In the genomic region with DNA sequence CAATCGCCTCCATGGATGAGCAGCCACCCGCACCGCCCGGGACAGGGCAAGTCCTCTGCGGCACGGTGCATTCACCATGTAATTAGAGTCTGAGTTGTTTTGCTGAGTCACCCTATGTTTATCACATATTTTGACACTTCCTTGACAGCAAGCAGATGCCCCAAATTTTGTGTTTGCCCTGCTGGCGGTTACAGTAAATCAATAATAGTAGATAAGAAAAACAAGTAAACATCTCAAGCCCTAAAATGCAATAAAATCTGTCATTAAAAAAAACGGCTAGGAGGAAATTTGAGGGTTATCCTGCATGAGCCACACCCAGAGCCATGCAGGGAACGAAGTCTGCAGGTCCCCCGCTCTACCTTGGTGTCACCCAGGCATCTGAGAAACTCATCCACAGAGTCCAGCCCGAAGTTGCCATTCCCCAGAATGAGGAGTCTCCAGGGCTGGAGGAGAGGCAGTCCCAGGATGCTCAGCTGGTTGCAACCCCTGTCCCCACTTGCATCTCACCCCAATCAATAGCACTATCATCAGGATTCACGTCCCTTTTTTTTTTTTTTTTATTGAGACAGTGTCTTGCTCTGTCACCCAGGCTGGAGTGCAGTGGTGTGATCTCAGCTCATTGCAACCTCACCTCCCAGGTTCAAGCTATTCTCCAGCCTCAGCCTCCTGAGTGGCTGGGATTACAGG, we compare ENCODE assay signal across 8 cellular contexts. TPM values are rescaled to one million over a fixed set of nuclear protein-coding genes. Genes with fewer than 3 reads are reported as not detected.
A peak's percentile ranks its signal among the peaks of the same experiment; 100 is the strongest.
DNase-seq lines count a peak whose midpoint lies in the region; ATAC-seq, FAIRE-seq and TF ChIP-seq lines count a peak whose summit lies in the region.

No MANE protein-coding gene starts in this region.

- FAIRE-seq in HTR-8/SVneo (lab: Jason Lieb, UNC) = no peak

- peak overlapping the region; percentile 45 for H3K27ac ChIP-seq in 22Rv1
- H3K27ac ChIP-seq in left ventricle myocardium inferior (replicated peaks) = peak overlapping the region; percentile 13

- TF ChIP-seq CTCF in 22Rv1 (IDR thresholded peaks at IDR 0.05) (no peak), left ventricle myocardium inferior (IDR thresholded peaks at IDR 0.05; ENCODE audit: borderline replicate concordance) (no peak)

- peaks cover 25% of the 10 kb centered on the region for H3K4me1 ChIP-seq in left ventricle myocardium inferior

- peak; percentile 8 for DNase-seq in DMS153 treated with DMSO at 0.1 percent for 48 hours (lab: John Stamatoyannopoulos, UW; ENCODE audit: unreplicated experiment)
- DNase-seq in left ventricle myocardium inferior = no peak
- DNase-seq in GDM1 (lab: John Stamatoyannopoulos, UW) = no peak
- DNase-seq in HTR-8/SVneo (ENCODE audit: insufficient read length, low spot score) = no peak

- no peaks in the 10 kb centered on the region for H3K27me3 ChIP-seq in left ventricle myocardium inferior (ENCODE audit: low read depth)

- intact Hi-C loops in left ventricle myocardium inferior (cut with micrococcal nuclease) = no loop called here

- no peaks in the 10 kb centered on the region for H3K9me3 ChIP-seq in left ventricle myocardium inferior (replicated peaks)

- H3K36me3 ChIP-seq in left ventricle myocardium inferior = no peaks in the 10 kb centered on the region

- ATAC-seq in SK-N-SH treated with all-trans-retinoic acid at 6 μM for 48 hours (peak; percentile 75), HG03196 (IDR thresholded peaks at IDR 0.05; ENCODE audit: unreplicated experiment) (no peak), GM21825 (IDR thresholded peaks at IDR 0.05; ENCODE audit: unreplicated experiment) (no peak)

- no peak overlapping the region for H3K4me3 ChIP-seq in left ventricle myocardium inferior

TF ChIP-seq in SK-N-SH treated with all-trans-retinoic acid at 6 μM for 48 hours, 23 proteins besides CTCF, POLR2A, EP300 and RAD21:
- TF ChIP-seq ZFP30 (CRISPR knock-in tag; IDR thresholded peaks at IDR 0.05) (no peak), ISL1 (CRISPR knock-in tag; IDR thresholded peaks at IDR 0.05) (peak; percentile 41; the same call in 1 of the 2 replicates), TCF4 (CRISPR knock-in tag; IDR thresholded peaks at IDR 0.05; ENCODE audit: borderline replicate concordance) (peak; percentile 55; the same call in 1 of the 2 replicates), TSHZ2 (CRISPR knock-in tag; IDR thresholded peaks at IDR 0.05) (0 out of 2 replicates have a peak, but pooled peaks have one; percentile 28), BACH2 (CRISPR knock-in tag; IDR thresholded peaks at IDR 0.05; ENCODE audit: borderline replicate concordance) (peak; percentile 85; the same call in 1 of the 2 replicates), ESRRG (CRISPR knock-in tag; IDR thresholded peaks at IDR 0.05) (no peak)

RNA-seq across cellular contexts. Expression of gene ST6GALNAC1, which starts 16.5 kb away (rescaled TPM):
- 3.1 TPM for total RNA-seq in left ventricle myocardium inferior

RNA-seq across cellular contexts. Expression of gene MXRA7, which starts 50.7 kb away (rescaled TPM):
- total RNA-seq in left ventricle myocardium inferior = 411 TPM
